3 cellular contexts compared by ENCODE assay signal in the genomic region with DNA sequence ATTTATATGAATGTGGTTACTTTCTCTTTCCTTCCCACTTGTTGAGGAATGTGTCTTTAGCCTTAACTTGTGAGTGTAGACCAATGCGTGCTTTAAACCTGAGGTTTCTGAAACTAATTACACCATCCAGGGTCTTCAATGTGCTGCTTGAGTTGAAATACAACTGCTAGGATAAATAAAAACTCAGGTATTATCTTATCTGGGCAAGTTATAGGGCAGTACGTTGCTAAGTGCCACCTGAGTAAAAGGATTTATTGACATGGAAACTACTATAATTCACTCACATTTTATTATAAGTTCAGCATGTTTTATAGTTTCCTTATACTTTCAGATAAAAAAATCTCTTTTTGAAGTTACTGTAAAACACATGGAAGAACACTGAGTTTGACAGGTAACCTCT.
"Had no signal": no experiment of that assay in that cellular context is flagged by ENCODE, and none has a peak within 500 bp of the region (broad histone marks: within the 10 kb centered on the region; RNA-seq: fewer than 3 reads in every experiment).

No MANE protein-coding gene starts in this region.

- ATAC-seq: GM12878 had no signal

- H3K4me3 ChIP-seq: GM12878 had no signal

- DNase-seq: GDM1, GF-D8 had no signal
